ENCODE assay signal across 9 cellular contexts in genomic region chrX:7108995-7109634, GRCh38. TPM values are rescaled to one million over a fixed set of nuclear protein-coding genes. Genes with fewer than 3 reads are reported as not detected.
A peak's percentile ranks its signal among the peaks of the same experiment; 100 is the strongest.
DNase-seq lines count a peak whose midpoint lies in the region; ATAC-seq, FAIRE-seq and TF ChIP-seq lines count a peak whose summit lies in the region.
"Had no signal": no experiment of that assay in that cellular context is flagged by ENCODE, and none has a peak within 500 bp of the region (broad histone marks: within the 10 kb centered on the region; RNA-seq: fewer than 3 reads in every experiment).

No MANE protein-coding gene starts in this region.

- intact Hi-C loops in lower lobe of right lung (cut with DNase I) = no loop called here
- intact Hi-C loops in thyroid gland (cut with DNase I) = no loop called here

- POLR2A ChIA-PET in activated CD4-positive, alpha-beta T cell treated with anti-CD3 and anti-CD28 coated beads, Interleukin-2, amount 10 ng/mL, durations not matched to agents 7 days and 5 days (lab: Charles Lee) = no interaction called here

- H3K79me2 ChIP-seq in astrocyte (ENCODE audit: insufficient read depth, low read length) = no peaks in the 10 kb centered on the region

- no peaks in the 10 kb centered on the region for H3K9me3 ChIP-seq in astrocyte (ENCODE audit: insufficient read depth, low read depth, low read length)
- no peaks in the 10 kb centered on the region for H3K9me3 ChIP-seq in lower lobe of right lung
- no peaks in the 10 kb centered on the region for H3K9me3 ChIP-seq in thyroid gland

- H3K4me3 ChIP-seq in astrocyte (ENCODE audit: insufficient read depth, low read depth, low read length) = no peak overlapping the region
- H3K4me3 ChIP-seq in lower lobe of right lung = peak overlapping the region; percentile 14
- H3K4me3 ChIP-seq in thyroid gland (replicated peaks in 1 of 3) = no peak overlapping the region

- no peak for TF ChIP-seq CTCF in astrocyte (IDR thresholded peaks at IDR 0.05; ENCODE audit: insufficient read depth, low read depth, low read length)
- TF ChIP-seq CTCF in lower lobe of right lung (IDR thresholded peaks at IDR 0.05) = no peak
- no peak for TF ChIP-seq CTCF in thyroid gland (IDR thresholded peaks at IDR 0.05)

- peak overlapping the region; percentile 3 for H3K4me3 Mint-ChIP-seq in activated CD4-positive, alpha-beta T cell treated with anti-CD3 and anti-CD28 coated beads, Interleukin-2, amount 10 ng/mL, durations not matched to agents 7 days and 5 days
- H3K4me3 Mint-ChIP-seq in astrocyte (ENCODE audit: unreplicated experiment) = no peak overlapping the region

- H3K36me3 Mint-ChIP-seq in activated CD4-positive, alpha-beta T cell treated with anti-CD3 and anti-CD28 coated beads, Interleukin-2, amount 10 ng/mL, durations not matched to agents 7 days and 5 days (ENCODE audit: low read depth) = peaks cover 13% of the 10 kb centered on the region
- H3K36me3 Mint-ChIP-seq in astrocyte (ENCODE audit: low read depth, unreplicated experiment) = no peaks in the 10 kb centered on the region

- peak overlapping the region; percentile 77 for H3K4me2 ChIP-seq in astrocyte (ENCODE audit: low read length)

- CTCF ChIA-PET in activated CD4-positive, alpha-beta T cell treated with anti-CD3 and anti-CD28 coated beads, Interleukin-2, amount 10 ng/mL, durations not matched to agents 7 days and 5 days (lab: Charles Lee) = interaction anchor here (0.8 to 1.5 kb wide), 3 partner anchors 12 to 20 kb away, joined by 3 to 5 read pairs (median 3); no protein-coding TSS in a partner anchor

- H3K36me3 ChIP-seq in astrocyte (ENCODE audit: insufficient read depth, low read length) = no peaks in the 10 kb centered on the region
- peaks cover 7% of the 10 kb centered on the region for H3K36me3 ChIP-seq in lower lobe of right lung
- peaks cover 0 to under 1% of the 10 kb centered on the region in 2 donors for H3K36me3 ChIP-seq in thyroid gland

- no peaks in the 10 kb centered on the region for H4K20me1 ChIP-seq in astrocyte (ENCODE audit: insufficient read depth, low read length)

- H3K9me3 Mint-ChIP-seq in activated CD4-positive, alpha-beta T cell treated with anti-CD3 and anti-CD28 coated beads, Interleukin-2, amount 10 ng/mL, durations not matched to agents 7 days and 5 days = no peaks in the 10 kb centered on the region
- H3K9me3 Mint-ChIP-seq in astrocyte (ENCODE audit: unreplicated experiment) = no peaks in the 10 kb centered on the region

- H3K4me1 ChIP-seq in astrocyte (ENCODE audit: insufficient read depth, low read length) (no peaks in the 10 kb centered on the region), lower lobe of right lung (no peaks in the 10 kb centered on the region), thyroid gland (peaks cover 8 to 21% of the 10 kb centered on the region in 2 donors)

- H3K27me3 ChIP-seq in astrocyte (ENCODE audit: insufficient read depth, low read length) (no peaks in the 10 kb centered on the region), lower lobe of right lung (ENCODE audit: low read depth) (no peaks in the 10 kb centered on the region), thyroid gland (no peaks in the 10 kb centered on the region)

- H2AFZ ChIP-seq in astrocyte (ENCODE audit: low read depth, low read length) = peak overlapping the region; percentile 32

- peak; percentile 82 for FAIRE-seq in astrocyte (lab: Jason Lieb, UNC)

- DNase-seq in activated CD4-positive, alpha-beta T cell treated with anti-CD3 and anti-CD28 coated beads, Interleukin-2, amount 10 ng/mL, durations not matched to agents 7 days and 5 days = no peak
- no peak for DNase-seq in activated CD4-positive, alpha-beta T cell treated with anti-CD3 and anti-CD28 coated beads for 1 hour
- DNase-seq in astrocyte (ENCODE audit: low read depth) (peak; percentile 8), lower lobe of right lung (no peak), thyroid gland (peak; percentile 30 to 34), OCI-M1 (lab: John Stamatoyannopoulos, UW) (no peak)
- DNase-seq: activated CD4-positive, alpha-beta T cell treated with anti-CD3 and anti-CD28 coated beads, Interleukin-2, amount 50 U/mL, for 1 hour had no signal

- H3K27ac Mint-ChIP-seq in activated CD4-positive, alpha-beta T cell treated with anti-CD3 and anti-CD28 coated beads, Interleukin-2, amount 10 ng/mL, durations not matched to agents 7 days and 5 days = peak overlapping the region; percentile 41
- peak overlapping the region; percentile 81 for H3K27ac Mint-ChIP-seq in astrocyte (ENCODE audit: unreplicated experiment)

- peak overlapping the region; percentile 37 for H3K9ac ChIP-seq in astrocyte (ENCODE audit: low read length)

- TF ChIP-seq POLR2A in thyroid gland (IDR thresholded peaks at IDR 0.05) = no peak

- WGBS in thyroid gland, 2 donors = 12 to 20% methylated on average over 10 to 11 of the region's 12 CpGs

- no peaks in the 10 kb centered on the region for H3K27me3 Mint-ChIP-seq in activated CD4-positive, alpha-beta T cell treated with anti-CD3 and anti-CD28 coated beads, Interleukin-2, amount 10 ng/mL, durations not matched to agents 7 days and 5 days
- no peaks in the 10 kb centered on the region for H3K27me3 Mint-ChIP-seq in astrocyte (ENCODE audit: low read depth, unreplicated experiment)

- ATAC-seq in lower lobe of right lung (peak in 1 of 2 donors; percentile 64), GM21390 (IDR thresholded peaks at IDR 0.05; ENCODE audit: unreplicated experiment) (no peak), HG03135 (IDR thresholded peaks at IDR 0.05; ENCODE audit: unreplicated experiment) (no peak)

- H3K27ac ChIP-seq in astrocyte (ENCODE audit: low read depth, low read length) = no peak overlapping the region
- peak overlapping the region; percentile 24 for H3K27ac ChIP-seq in lower lobe of right lung
- peak overlapping the region; percentile 8 to 61 (median 22) for H3K27ac ChIP-seq in thyroid gland

- H3K4me1 Mint-ChIP-seq in activated CD4-positive, alpha-beta T cell treated with anti-CD3 and anti-CD28 coated beads, Interleukin-2, amount 10 ng/mL, durations not matched to agents 7 days and 5 days = peaks cover 23% of the 10 kb centered on the region
- peaks cover 14% of the 10 kb centered on the region for H3K4me1 Mint-ChIP-seq in astrocyte (ENCODE audit: low read depth, unreplicated experiment)

RNA-seq across cellular contexts. Expression of gene STS, which starts 38.4 kb away (rescaled TPM):
- total RNA-seq in activated CD4-positive, alpha-beta T cell treated with anti-CD3 and anti-CD28 coated beads, Interleukin-2, amount 10 ng/mL, durations not matched to agents 7 days and 5 days = 1 to 10 TPM; 1.5 to 1.9 TPM
- 3.9 and 4.6 TPM in 2 replicates for total RNA-seq in astrocyte
- total RNA-seq in lower lobe of right lung = 9.7 TPM
- total RNA-seq in thyroid gland = 1 to 10 TPM; 5.4 to 9.3 (median 6.7) TPM

RNA-seq across cellular contexts. Expression of gene PUDP, which starts 38.8 kb away (rescaled TPM):
- total RNA-seq in activated CD4-positive, alpha-beta T cell treated with anti-CD3 and anti-CD28 coated beads, Interleukin-2, amount 10 ng/mL, durations not matched to agents 7 days and 5 days = 10 to 100 TPM; 15.6 to 16.3 TPM
- total RNA-seq in astrocyte (18.4 and 21.8 TPM in 2 replicates), lower lobe of right lung (19.8 TPM), thyroid gland (10 to 100 TPM; 11.3 to 27.5 (median 18.0) TPM)

Comparison
In these comparisons a context has a peak if more than half of its experiments do, and no peak if none do; other contexts are left out.
1. DNase-seq: peak in astrocyte (single experiment) and thyroid gland (2 of 2); none in activated CD4-positive, alpha-beta T cell treated with anti-CD3 and anti-CD28 coated beads, Interleukin-2, amount 10 ng/mL, durations not matched to agents 7 days and 5 days (single experiment), activated CD4-positive, alpha-beta T cell treated with anti-CD3 and anti-CD28 coated beads for 1 hour (single experiment), lower lobe of right lung (single experiment) and OCI-M1 (single experiment).